Comparison of ENCODE assay signal across 23 cellular contexts in the genomic region with DNA sequence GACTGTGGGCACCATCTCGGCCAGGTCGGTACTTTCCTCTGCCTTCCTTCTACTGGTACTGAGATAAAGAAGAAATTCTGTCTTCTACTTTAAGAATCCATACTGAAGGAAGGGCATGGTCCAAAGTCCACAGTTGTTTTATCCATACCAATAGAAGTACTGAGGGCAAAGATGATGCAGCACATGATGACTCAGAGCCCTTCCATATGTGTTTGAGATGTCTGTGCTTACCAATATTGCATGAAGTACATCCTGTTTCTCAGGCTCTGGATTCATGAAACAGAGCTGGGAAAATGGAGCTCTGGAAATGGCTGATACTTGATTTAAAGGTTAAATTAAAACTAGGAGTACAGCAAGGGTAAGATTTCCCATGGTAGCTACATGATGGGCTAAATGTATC.
"Had no signal": no experiment of that assay in that cellular context is flagged by ENCODE, and none has a peak within 500 bp of the region (broad histone marks: within the 10 kb centered on the region; RNA-seq: fewer than 3 reads in every experiment).

No MANE protein-coding gene starts in this region.

- H3K9me3 ChIP-seq: gastroesophageal sphincter, left ventricle myocardium inferior, lower lobe of right lung, ovary, tibial artery, upper lobe of left lung, uterus had no signal

- DNase-seq: effector CD4-positive, alpha-beta T cell; endodermal cell; immature natural killer cell; left ventricle myocardium inferior; lower lobe of right lung; midbrain; nucleus accumbens; ovary; right cardiac atrium; stimulated activated CD4-positive, alpha-beta T cell treated with anti-CD3 and anti-CD28 coated beads, Interleukin-4, amount 100 ng/mL, for 1 hour; stimulated activated CD8-positive, alpha-beta memory T cell treated with anti-CD3 and anti-CD28 coated beads, Interleukin-4, amount 100 ng/mL, for 48 hours; stimulated activated naive CD8-positive, alpha-beta T cell treated with anti-CD3 and anti-CD28 coated beads, Interleukin-15, Interleukin-2, amounts not matched to agents 100 U/mL and 50 U/mL, for 24 hours; tibial artery; upper lobe of left lung; uterus had no signal

- H3K27me3 ChIP-seq: gastroesophageal sphincter, neural progenitor cell, ovary, tibial artery, upper lobe of left lung, uterus had no signal

- H3K36me3 ChIP-seq: gastroesophageal sphincter, left ventricle myocardium inferior, lower lobe of right lung, neural progenitor cell, ovary, tibial artery, upper lobe of left lung, uterus had no signal

- H3K27ac ChIP-seq: coronary artery, gastroesophageal sphincter, left ventricle myocardium inferior, lower lobe of right lung, neural progenitor cell, ovary, tibial artery, upper lobe of left lung, uterus had no signal

- FAIRE-seq: endothelial cell of umbilical vein, keratinocyte had no signal

- ATAC-seq: esophagus mucosa; gastroesophageal sphincter; lower lobe of right lung; natural killer cell treated with Interleukin-12 subunit alpha and Interleukin-12 subunit beta and Interleukin-15 and Interleukin-18, amount 100 ng/mL, for 72 hours; right cardiac atrium; stimulated activated effector memory CD8-positive, alpha-beta T cell treated with anti-CD3 and anti-CD28 coated beads, Interleukin-12 subunit alpha, Interleukin-12 subunit beta, amount 100 ng/mL, for 72 hours; stimulated activated naive CD8-positive, alpha-beta T cell treated with anti-CD3 and anti-CD28 coated beads, Interleukin-15, Interleukin-2, amounts not matched to agents 100 U/mL and 50 U/mL, for 24 hours had no signal

- H3K4me1 ChIP-seq: gastroesophageal sphincter, left ventricle myocardium inferior, lower lobe of right lung, neural progenitor cell, tibial artery, upper lobe of left lung, uterus had no signal

- H3K4me3 ChIP-seq: coronary artery, gastroesophageal sphincter, left ventricle myocardium inferior, lower lobe of right lung, neural progenitor cell, ovary, tibial artery, upper lobe of left lung, uterus had no signal

- H2AFZ ChIP-seq: neural progenitor cell had no signal
